ENCODE assay signal across 8 cellular contexts in genomic region chr3:12787346-12787745, GRCh38. TPM values are rescaled to one million over a fixed set of nuclear protein-coding genes. Genes with fewer than 3 reads are reported as not detected.
DNase-seq lines count a peak whose midpoint lies in the region; TF ChIP-seq lines count a peak whose summit lies in the region.
"Not testable (repeated sequence)": the region's sequence is repeated elsewhere in the genome, so short reads cannot be mapped to it uniquely, and the experiment has no call there.
"Had no signal": no experiment of that assay in that cellular context is flagged by ENCODE, and none has a peak within 500 bp of the region (broad histone marks: within the 10 kb centered on the region; RNA-seq: fewer than 3 reads in every experiment).

No MANE protein-coding gene starts in this region.

- not testable (repeated sequence) for H4K91ac ChIP-seq in mesenchymal stem cell (ENCODE audit: low read length)

- H3K36me3 ChIP-seq in esophagus squamous epithelium; mesenchymal stem cell (ENCODE audit: control insufficient read depth in 1 of 2, insufficient read depth in 2 of 2, low read depth in 1 of 2, low read length in 2 of 2): not testable (repeated sequence)

- H2AFZ ChIP-seq in mesenchymal stem cell (ENCODE audit: low read depth, low read length) = not testable (repeated sequence)

- intact Hi-C loops in esophagus squamous epithelium (cut with DNase I) = not testable (repeated sequence)

- H2BK5ac ChIP-seq in mesenchymal stem cell (ENCODE audit: low read depth, low read length, poor library complexity, severe bottlenecking) = not testable (repeated sequence)

- H3K9ac ChIP-seq in mesenchymal stem cell (ENCODE audit: low read length) = not testable (repeated sequence)

- not testable (repeated sequence) for H3K18ac ChIP-seq in mesenchymal stem cell (ENCODE audit: low read depth in 1 of 2, low read length in 2 of 2)

- not testable (repeated sequence) for H3K79me1 ChIP-seq in mesenchymal stem cell (replicated peaks; ENCODE audit: low read length, poor library complexity, severe bottlenecking)

- not testable (repeated sequence) for H2AK5ac ChIP-seq in mesenchymal stem cell (ENCODE audit: low read length, severe bottlenecking)

- 43 to 64% methylated on average over 5 to 8 of the region's 9 CpGs for WGBS in esophagus squamous epithelium, 2 donors
- 21% methylated on average over 9 of the region's 9 CpGs for WGBS in mesenchymal stem cell

- H3K9me3 ChIP-seq in esophagus squamous epithelium; mesenchymal stem cell (ENCODE audit: control insufficient read depth, low read length): not testable (repeated sequence)

- H3K23ac ChIP-seq in mesenchymal stem cell (ENCODE audit: low read length in 2 of 2) = not testable (repeated sequence)

- H2BK120ac ChIP-seq in mesenchymal stem cell (ENCODE audit: low read depth, low read length) = not testable (repeated sequence)

- H3K4me3 ChIP-seq in esophagus squamous epithelium; mesenchymal stem cell (ENCODE audit: insufficient read depth in 1 of 2, low read depth in 1 of 2, low read length in 2 of 2): not testable (repeated sequence)

- not testable (repeated sequence) for H3K4ac ChIP-seq in mesenchymal stem cell (ENCODE audit: low read depth in 1 of 2, low read length in 2 of 2)

- not testable (repeated sequence) for H3K4me2 ChIP-seq in mesenchymal stem cell (ENCODE audit: low read length, poor library complexity, severe bottlenecking)

- not testable (repeated sequence) for H3K27ac ChIP-seq in VCaP; esophagus squamous epithelium; mesenchymal stem cell (ENCODE audit: low read length, poor library complexity, severe bottlenecking)

- DNase-seq in NCI-H146 treated with DMSO at 0.1 percent for 48 hours (lab: John Stamatoyannopoulos, UW; ENCODE audit: unreplicated experiment) (peak; percentile 9), mesenchymal stem cell (peak; percentile 61)
- DNase-seq in activated effector memory CD4-positive, alpha-beta T cell treated with anti-CD3 and anti-CD28 coated beads, Interleukin-2, amount 50 U/mL, for 16 hours = peak; percentile 84
- DNase-seq in esophagus squamous epithelium (lab: John Stamatoyannopoulos, UW) = not testable (repeated sequence)
- peak; percentile 45 to 67 for DNase-seq in stimulated activated CD4-positive, alpha-beta T cell treated with anti-CD3 and anti-CD28 coated beads, Interleukin-2, amount 100 ng/mL, for 48 hours

- H3K4me1 ChIP-seq in esophagus squamous epithelium; mesenchymal stem cell (ENCODE audit: control insufficient read depth, insufficient read depth, low read depth, low read length): not testable (repeated sequence)

- not testable (repeated sequence) for H2BK12ac ChIP-seq in mesenchymal stem cell (ENCODE audit: low read length in 2 of 2)

- H3K27me3 ChIP-seq in esophagus squamous epithelium = not testable (repeated sequence)
- peaks cover 4 to 37% of the 10 kb centered on the region in 2 experiments for H3K27me3 ChIP-seq in mesenchymal stem cell (ENCODE audit: control insufficient read depth in 1 of 2, insufficient read depth in 1 of 2, low read length in 2 of 2)

- H2BK15ac ChIP-seq in mesenchymal stem cell (ENCODE audit: low read depth, poor library complexity, severe bottlenecking) = not testable (repeated sequence)

- H4K8ac ChIP-seq in mesenchymal stem cell (ENCODE audit: low read length) = not testable (repeated sequence)

- peak; percentile 64 for TF ChIP-seq CTCF in GM12874 (IDR thresholded peaks at IDR 0.05; ENCODE audit: insufficient read depth, low read depth, low read length)
- TF ChIP-seq CTCF in VCaP (conservative IDR thresholded peaks at IDR 0.05) = 0 out of 2 replicates have a peak, but pooled peaks have one; percentile 10
- TF ChIP-seq CTCF in esophagus squamous epithelium (IDR thresholded peaks at IDR 0.05) = peak in 4 of 6 experiments; percentile 6 to 30 (median 24)

- H3K14ac ChIP-seq in mesenchymal stem cell (ENCODE audit: low read length in 2 of 2) = not testable (repeated sequence)

- not testable (repeated sequence) for TF ChIP-seq POLR2A in esophagus squamous epithelium (IDR thresholded peaks at IDR 0.05)

RNA-seq across cellular contexts. Expression of gene CAND2, which starts 9.1 kb away (rescaled TPM):
- total RNA-seq in esophagus squamous epithelium = 1 to 10 TPM in 1 of 4 donors, under 1 TPM in 3; 0.61 to 1.7 (median 0.91) TPM
- 3.9 TPM for polyA plus RNA-seq in mesenchymal stem cell (2013, experiment 1 of 2)
- 3.7 TPM for polyA plus RNA-seq in mesenchymal stem cell (2013, experiment 2 of 2)

RNA-seq across cellular contexts. Expression of gene TMEM40, which starts 28.3 kb away (rescaled TPM):
- total RNA-seq in esophagus squamous epithelium = 10 to 100 TPM; 43.9 to 79.1 (median 53.4) TPM
- polyA plus RNA-seq in mesenchymal stem cell (2013, experiment 1 of 2) = 0.08 TPM
- polyA plus RNA-seq in mesenchymal stem cell (2013, experiment 2 of 2) = 0.03 TPM
- total RNA-seq: activated T-cell treated with anti-CD3 and anti-CD28 coated beads, Interleukin-2, amount 50 U/mL, for 72 hours had no signal

RNA-seq across cellular contexts. Expression of gene RPL32, which starts 54.0 kb away (rescaled TPM):
- 100 to 1,000 TPM; 657 to 937 (median 873) TPM for total RNA-seq in esophagus squamous epithelium
- polyA plus RNA-seq in mesenchymal stem cell (2013, experiment 1 of 2) = 1,587 TPM
- polyA plus RNA-seq in mesenchymal stem cell (2013, experiment 2 of 2) = 1,642 TPM

Comparison
In these comparisons a context has a peak if more than half of its experiments do, and no peak if none do; other contexts are left out.
1. CTCF ChIP-seq: peak in every context shown above with its lines; median percentile 64 in GM12874; 24 in esophagus squamous epithelium; 10 in VCaP.